In the genomic region with DNA sequence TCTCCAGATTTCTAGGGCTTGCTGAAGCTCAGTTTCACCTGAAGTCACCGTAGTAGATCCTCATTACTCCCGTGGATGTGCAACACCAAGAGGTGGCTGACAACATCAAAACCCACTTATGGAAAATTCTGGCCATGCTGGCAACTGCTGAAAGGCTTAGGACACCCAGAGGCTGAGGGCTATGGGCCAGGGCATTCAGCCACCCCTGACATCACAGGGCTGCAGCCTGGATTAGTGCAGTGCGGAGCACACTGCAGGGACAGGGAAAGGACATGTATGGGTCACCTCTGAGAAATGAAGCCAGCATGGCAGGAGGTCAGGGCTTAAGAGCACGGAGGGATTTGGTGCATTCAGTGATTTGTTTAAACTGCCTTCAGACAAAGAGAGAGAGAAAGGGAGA, we compare ENCODE assay signal across 23 cellular contexts.
"Had no signal": no experiment of that assay in that cellular context is flagged by ENCODE, and none has a peak within 500 bp of the region (broad histone marks: within the 10 kb centered on the region; RNA-seq: fewer than 3 reads in every experiment).

No MANE protein-coding gene starts in this region.

- H3K4me3 ChIP-seq: hepatocyte, thyroid gland, upper lobe of right lung had no signal

- H3K27ac ChIP-seq: foreskin keratinocyte, hepatocyte, thyroid gland, upper lobe of right lung, VCaP had no signal

- ATAC-seq: activated CD8-positive, alpha-beta memory T cell treated with anti-CD3 and anti-CD28 coated beads, Interleukin-2, amount 10 ng/mL, durations not matched to agents 7 days and 5 days; activated CD8-positive, alpha-beta T cell treated with anti-CD3 and anti-CD28 coated beads for 36 hours; foreskin keratinocyte; upper lobe of right lung had no signal

- H3K9me3 ChIP-seq: thyroid gland, upper lobe of right lung had no signal

- DNase-seq: activated CD4-positive, alpha-beta T cell treated with anti-CD3 and anti-CD28 coated beads, Interleukin-2, amount 10 ng/mL, durations not matched to agents 7 days and 5 days; activated CD4-positive, CD25-positive, alpha-beta regulatory T cell treated with anti-CD3 and anti-CD28 coated beads, Interleukin-2, amount 50 U/mL, for 72 hours; activated CD8-positive, alpha-beta memory T cell treated with anti-CD3 and anti-CD28 coated beads, Interleukin-2, amount 10 ng/mL, durations not matched to agents 7 days and 5 days; activated CD8-positive, alpha-beta T cell treated with anti-CD3 and anti-CD28 coated beads for 36 hours; activated gamma-delta T cell treated with Interleukin-2 at 50 U/mL for 16 hours; activated T-cell treated with anti-CD3 and anti-CD28 coated beads for 4 hours; anterior cingulate cortex; caudate nucleus; dermis blood vessel endothelial cell; effector CD8-positive, alpha-beta T cell; erythroblast; foreskin keratinocyte; immature natural killer cell; kidney glomerular epithelial cell; posterior cingulate gyrus; retina; stimulated activated CD4-positive, alpha-beta T cell treated with anti-CD3 and anti-CD28 coated beads, Interleukin-12 subunit alpha, Interleukin-12 subunit beta, amount 100 ng/mL, for 4 hours; stimulated activated CD4-positive, alpha-beta T cell treated with anti-CD3 and anti-CD28 coated beads, Interleukin-4, amount 100 ng/mL, for 4 hours; substantia nigra; thyroid gland; upper lobe of right lung had no signal

- H3K4me1 ChIP-seq: foreskin keratinocyte, thyroid gland, upper lobe of right lung had no signal

- H3K27me3 ChIP-seq: foreskin keratinocyte, hepatocyte, thyroid gland, upper lobe of right lung had no signal

- H3K36me3 ChIP-seq: thyroid gland, upper lobe of right lung had no signal
